Comparison of ENCODE assay signal across 1 cellular context in the genomic region with DNA sequence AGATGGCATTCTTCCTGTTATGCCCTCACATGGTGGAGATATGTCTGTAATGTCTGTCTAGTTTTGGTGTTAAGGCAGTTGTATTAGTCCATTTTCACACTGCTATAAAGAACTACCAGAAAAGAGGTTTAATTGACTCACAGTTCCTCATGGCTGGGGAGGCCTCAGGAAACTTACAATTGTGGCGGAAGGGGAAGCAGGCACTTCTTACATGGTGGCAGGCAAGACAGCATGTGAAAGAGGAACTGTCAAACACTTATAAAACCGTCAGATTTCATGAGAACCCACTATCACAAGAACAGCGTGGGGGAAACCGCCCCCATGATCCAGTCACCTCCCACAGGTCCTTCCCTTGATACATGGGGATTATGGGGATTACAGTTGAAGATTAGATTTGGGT.
TF ChIP-seq lines count a peak whose summit lies in the region.

No MANE protein-coding gene starts in this region.

TF ChIP-seq in K562, 482 proteins besides CTCF, POLR2A, EP300 and RAD21:
- TF ChIP-seq TRIM28 (IDR thresholded peaks at IDR 0.05) = 0 out of 2 replicates have a peak, but pooled peaks have one; percentile 15
- TF ChIP-seq TRIM24 (IDR thresholded peaks at IDR 0.05) = 0 out of 4 replicates have a peak, but pooled peaks of 1 of the 2 experiments have one; percentile 26
- no peak for TF ChIP-seq EP400 (IDR thresholded peaks at IDR 0.05)
- TF ChIP-seq, protein P1, sequence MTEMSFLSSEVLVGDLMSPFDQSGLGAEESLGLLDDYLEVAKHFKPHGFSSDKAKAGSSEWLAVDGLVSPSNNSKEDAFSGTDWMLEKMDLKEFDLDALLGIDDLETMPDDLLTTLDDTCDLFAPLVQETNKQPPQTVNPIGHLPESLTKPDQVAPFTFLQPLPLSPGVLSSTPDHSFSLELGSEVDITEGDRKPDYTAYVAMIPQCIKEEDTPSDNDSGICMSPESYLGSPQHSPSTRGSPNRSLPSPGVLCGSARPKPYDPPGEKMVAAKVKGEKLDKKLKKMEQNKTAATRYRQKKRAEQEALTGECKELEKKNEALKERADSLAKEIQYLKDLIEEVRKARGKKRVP (CRISPR knock-in tag; IDR thresholded peaks at IDR 0.05) = no peak
- TF ChIP-seq, protein P2, sequence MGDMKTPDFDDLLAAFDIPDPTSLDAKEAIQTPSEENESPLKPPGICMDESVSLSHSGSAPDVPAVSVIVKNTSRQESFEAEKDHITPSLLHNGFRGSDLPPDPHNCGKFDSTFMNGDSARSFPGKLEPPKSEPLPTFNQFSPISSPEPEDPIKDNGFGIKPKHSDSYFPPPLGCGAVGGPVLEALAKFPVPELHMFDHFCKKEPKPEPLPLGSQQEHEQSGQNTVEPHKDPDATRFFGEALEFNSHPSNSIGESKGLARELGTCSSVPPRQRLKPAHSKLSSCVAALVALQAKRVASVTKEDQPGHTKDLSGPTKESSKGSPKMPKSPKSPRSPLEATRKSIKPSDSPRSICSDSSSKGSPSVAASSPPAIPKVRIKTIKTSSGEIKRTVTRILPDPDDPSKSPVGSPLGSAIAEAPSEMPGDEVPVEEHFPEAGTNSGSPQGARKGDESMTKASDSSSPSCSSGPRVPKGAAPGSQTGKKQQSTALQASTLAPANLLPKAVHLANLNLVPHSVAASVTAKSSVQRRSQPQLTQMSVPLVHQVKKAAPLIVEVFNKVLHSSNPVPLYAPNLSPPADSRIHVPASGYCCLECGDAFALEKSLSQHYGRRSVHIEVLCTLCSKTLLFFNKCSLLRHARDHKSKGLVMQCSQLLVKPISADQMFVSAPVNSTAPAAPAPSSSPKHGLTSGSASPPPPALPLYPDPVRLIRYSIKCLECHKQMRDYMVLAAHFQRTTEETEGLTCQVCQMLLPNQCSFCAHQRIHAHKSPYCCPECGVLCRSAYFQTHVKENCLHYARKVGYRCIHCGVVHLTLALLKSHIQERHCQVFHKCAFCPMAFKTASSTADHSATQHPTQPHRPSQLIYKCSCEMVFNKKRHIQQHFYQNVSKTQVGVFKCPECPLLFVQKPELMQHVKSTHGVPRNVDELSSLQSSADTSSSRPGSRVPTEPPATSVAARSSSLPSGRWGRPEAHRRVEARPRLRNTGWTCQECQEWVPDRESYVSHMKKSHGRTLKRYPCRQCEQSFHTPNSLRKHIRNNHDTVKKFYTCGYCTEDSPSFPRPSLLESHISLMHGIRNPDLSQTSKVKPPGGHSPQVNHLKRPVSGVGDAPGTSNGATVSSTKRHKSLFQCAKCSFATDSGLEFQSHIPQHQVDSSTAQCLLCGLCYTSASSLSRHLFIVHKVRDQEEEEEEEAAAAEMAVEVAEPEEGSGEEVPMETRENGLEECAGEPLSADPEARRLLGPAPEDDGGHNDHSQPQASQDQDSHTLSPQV (IDR thresholded peaks at IDR 0.05) = no peak
- TF ChIP-seq ZNF766 (CRISPR knock-in tag; conservative IDR thresholded peaks at IDR 0.05) = peak; percentile 77
- TF ChIP-seq ESRRB (CRISPR knock-in tag; IDR thresholded peaks at IDR 0.05; ENCODE audit: borderline replicate concordance) = no peak
- TF ChIP-seq ZBTB33 (CRISPR knock-in tag; IDR thresholded peaks at IDR 0.05) = peak; percentile 48; the same call in 1 of the 2 replicates
- no peak for TF ChIP-seq KAT7 (CRISPR knock-in tag; IDR thresholded peaks at IDR 0.05; ENCODE audit: borderline replicate concordance)
- TF ChIP-seq ZFP36 (IDR thresholded peaks at IDR 0.05; ENCODE audit: low read depth, low read length, partially characterized antibody) = peak; percentile 66
- peak; percentile 27; the same call in 1 of the 2 replicates for TF ChIP-seq SPI1 (IDR thresholded peaks at IDR 0.05; ENCODE audit: borderline replicate concordance, low read depth, low read length)
- no peak for TF ChIP-seq RAD51 (IDR thresholded peaks at IDR 0.05; ENCODE audit: borderline replicate concordance, low read depth)
- no peak for TF ChIP-seq NR2C1 (IDR thresholded peaks at IDR 0.05)
- no peak for TF ChIP-seq NR2C1 (tag; IDR thresholded peaks at IDR 0.05)
- no peak for TF ChIP-seq DDX20 (tag; IDR thresholded peaks at IDR 0.05; ENCODE audit: low read depth)
